ENCODE assay signal across 2 cellular contexts in genomic region chr4:121220698-121221097, GRCh38.
TF ChIP-seq lines count a peak whose summit lies in the region.

No MANE protein-coding gene starts in this region.

TF ChIP-seq in HEK293T, 16 proteins besides CTCF, POLR2A, EP300 and RAD21:
- TF ChIP-seq FOXK2 (IDR thresholded peaks at IDR 0.05), result no peak
- TF ChIP-seq ARNT (IDR thresholded peaks at IDR 0.05), result no peak
- TF ChIP-seq NFRKB (IDR thresholded peaks at IDR 0.05), result no peak
- TF ChIP-seq, protein P1, sequence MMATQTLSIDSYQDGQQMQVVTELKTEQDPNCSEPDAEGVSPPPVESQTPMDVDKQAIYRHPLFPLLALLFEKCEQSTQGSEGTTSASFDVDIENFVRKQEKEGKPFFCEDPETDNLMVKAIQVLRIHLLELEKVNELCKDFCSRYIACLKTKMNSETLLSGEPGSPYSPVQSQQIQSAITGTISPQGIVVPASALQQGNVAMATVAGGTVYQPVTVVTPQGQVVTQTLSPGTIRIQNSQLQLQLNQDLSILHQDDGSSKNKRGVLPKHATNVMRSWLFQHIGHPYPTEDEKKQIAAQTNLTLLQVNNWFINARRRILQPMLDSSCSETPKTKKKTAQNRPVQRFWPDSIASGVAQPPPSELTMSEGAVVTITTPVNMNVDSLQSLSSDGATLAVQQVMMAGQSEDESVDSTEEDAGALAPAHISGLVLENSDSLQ (IDR thresholded peaks at IDR 0.05), result no peak

TF ChIP-seq in H1, 55 proteins besides CTCF, POLR2A, EP300 and RAD21:
- no peak for TF ChIP-seq SP4 (IDR thresholded peaks at IDR 0.05; ENCODE audit: low read length)
- no peak for TF ChIP-seq GABPA (IDR thresholded peaks at IDR 0.05; ENCODE audit: borderline replicate concordance, insufficient read depth, low read length)
- no peak for TF ChIP-seq EGR1 (IDR thresholded peaks at IDR 0.05; ENCODE audit: borderline replicate concordance, low read depth, low read length)
- TF ChIP-seq, protein P2, sequence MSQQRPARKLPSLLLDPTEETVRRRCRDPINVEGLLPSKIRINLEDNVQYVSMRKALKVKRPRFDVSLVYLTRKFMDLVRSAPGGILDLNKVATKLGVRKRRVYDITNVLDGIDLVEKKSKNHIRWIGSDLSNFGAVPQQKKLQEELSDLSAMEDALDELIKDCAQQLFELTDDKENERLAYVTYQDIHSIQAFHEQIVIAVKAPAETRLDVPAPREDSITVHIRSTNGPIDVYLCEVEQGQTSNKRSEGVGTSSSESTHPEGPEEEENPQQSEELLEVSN (IDR thresholded peaks at IDR 0.05), result no peak
- no peak for TF ChIP-seq RBBP5 (IDR thresholded peaks at IDR 0.05; ENCODE audit: borderline replicate concordance, low read depth, low read length)
- no peak for TF ChIP-seq MAX (IDR thresholded peaks at IDR 0.05)
- TF ChIP-seq JUN (IDR thresholded peaks at IDR 0.05; ENCODE audit: low read depth, low read length), result no peak
TF ChIP-seq in H1: peak in this region for 0.
